Comparison of ENCODE assay signal across 13 cellular contexts in the genomic region with DNA sequence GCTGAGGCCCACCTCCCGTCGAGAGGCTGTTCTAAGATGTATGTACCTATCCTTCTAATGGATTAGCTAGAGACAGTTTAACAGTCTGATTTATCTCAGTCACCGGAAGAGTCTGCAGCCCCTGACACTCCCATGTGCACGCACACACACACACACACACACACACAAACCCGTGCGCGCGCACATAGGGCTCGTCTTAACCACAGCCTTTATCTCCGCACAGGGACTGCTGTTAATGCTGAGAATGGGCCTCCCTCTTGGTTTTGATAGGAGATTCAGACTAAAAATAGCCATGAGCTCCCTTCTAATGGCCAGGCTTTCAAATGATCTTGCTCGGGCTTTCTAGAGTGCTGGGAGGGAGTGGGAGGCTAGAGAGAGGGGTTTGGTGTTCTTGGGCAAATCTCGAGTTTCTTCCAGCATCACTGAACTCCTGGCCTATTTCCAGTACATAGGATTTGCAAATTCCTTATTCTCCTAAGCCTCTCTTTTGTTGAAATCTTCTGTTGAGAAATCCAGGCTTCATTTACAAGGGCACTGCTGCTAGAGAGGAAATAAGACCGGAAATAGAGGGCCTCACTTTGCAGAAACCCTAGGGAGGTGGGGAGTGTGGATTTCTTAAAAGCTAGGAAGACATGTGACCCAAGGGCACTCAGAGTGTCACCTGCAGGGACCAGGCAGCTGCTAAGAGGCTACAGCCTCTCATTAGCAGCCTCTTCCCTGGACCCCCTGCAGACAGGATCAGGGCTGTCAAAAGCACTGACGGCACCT. TPM values are rescaled to one million over a fixed set of nuclear protein-coding genes. Genes with fewer than 3 reads are reported as not detected.
DNase-seq lines count a peak whose midpoint lies in the region; ATAC-seq and TF ChIP-seq lines count a peak whose summit lies in the region.
"Had no signal": no experiment of that assay in that cellular context is flagged by ENCODE, and none has a peak within 500 bp of the region (broad histone marks: within the 10 kb centered on the region; RNA-seq: fewer than 3 reads in every experiment).

No MANE protein-coding gene starts in this region.

- peak overlapping the region; percentile 58 for H3K4me3 Mint-ChIP-seq in CD8-positive, alpha-beta T cell
- H3K4me3 Mint-ChIP-seq in activated CD4-positive, alpha-beta memory T cell treated with anti-CD3 and anti-CD28 coated beads for 36 hours: no peak overlapping the region

- peak in 6 of 7 experiments; percentile 20 to 66 (median 41) for DNase-seq in CD8-positive, alpha-beta T cell
- DNase-seq in KG1 (lab: John Stamatoyannopoulos, UW): peak; percentile 45
- peak; percentile 31 for DNase-seq in activated CD4-positive, alpha-beta memory T cell treated with anti-CD3 and anti-CD28 coated beads for 36 hours
- DNase-seq: amniotic stem cell, EL, sigmoid colon, testis had no signal

- no peak for TF ChIP-seq CTCF in CD8-positive, alpha-beta T cell (IDR thresholded peaks at IDR 0.05)

- H3K9me3 ChIP-seq in CD8-positive, alpha-beta T cell (ENCODE audit: low read length): no peaks in the 10 kb centered on the region
- H3K9me3 ChIP-seq: sigmoid colon, testis had no signal

- no peak overlapping the region for H3K4me3 ChIP-seq in CD8-positive, alpha-beta T cell (ENCODE audit: low read depth, low read length)
- H3K4me3 ChIP-seq: sigmoid colon, testis had no signal

- H3K27me3 Mint-ChIP-seq in CD8-positive, alpha-beta T cell (ENCODE audit: low read depth): no peaks in the 10 kb centered on the region
- peaks cover 2% of the 10 kb centered on the region for H3K27me3 Mint-ChIP-seq in activated CD4-positive, alpha-beta memory T cell treated with anti-CD3 and anti-CD28 coated beads for 36 hours

- H3K36me3 ChIP-seq in CD8-positive, alpha-beta T cell (ENCODE audit: insufficient read depth, low read length): no peaks in the 10 kb centered on the region
- H3K36me3 ChIP-seq: sigmoid colon had no signal

- H3K4me1 ChIP-seq in CD8-positive, alpha-beta T cell (ENCODE audit: insufficient read depth, low read length): peaks cover 24% of the 10 kb centered on the region
- H3K4me1 ChIP-seq: sigmoid colon had no signal

- no peaks in the 10 kb centered on the region for H3K36me3 Mint-ChIP-seq in CD8-positive, alpha-beta T cell
- no peaks in the 10 kb centered on the region for H3K36me3 Mint-ChIP-seq in activated CD4-positive, alpha-beta memory T cell treated with anti-CD3 and anti-CD28 coated beads for 36 hours

- H3K9me3 Mint-ChIP-seq in CD8-positive, alpha-beta T cell: no peaks in the 10 kb centered on the region
- no peaks in the 10 kb centered on the region for H3K9me3 Mint-ChIP-seq in activated CD4-positive, alpha-beta memory T cell treated with anti-CD3 and anti-CD28 coated beads for 36 hours

- H3K27me3 ChIP-seq in CD8-positive, alpha-beta T cell (ENCODE audit: insufficient read depth, low read length): no peaks in the 10 kb centered on the region
- H3K27me3 ChIP-seq in layer of hippocampus (ENCODE audit: control insufficient read depth, insufficient read depth, low read length): no peaks in the 10 kb centered on the region
- H3K27me3 ChIP-seq: sigmoid colon, testis had no signal

- POLR2A ChIA-PET in CD8-positive, alpha-beta T cell (lab: Charles Lee): interaction anchor here (1.5 kb wide), 1 partner anchor 87 kb away, joined by 4 read pairs; no protein-coding TSS in a partner anchor
- POLR2A ChIA-PET in activated CD4-positive, alpha-beta memory T cell treated with anti-CD3 and anti-CD28 coated beads for 36 hours (lab: Charles Lee): no interaction called here

- CTCF ChIA-PET in CD8-positive, alpha-beta T cell (lab: Charles Lee): interaction anchor here (1.0 to 1.3 kb wide), 2 partner anchors 19 to 55 kb away, joined by 3 to 5 read pairs; no protein-coding TSS in a partner anchor
- CTCF ChIA-PET in activated CD4-positive, alpha-beta memory T cell treated with anti-CD3 and anti-CD28 coated beads for 36 hours (lab: Charles Lee): no interaction called here

- H3K27ac ChIP-seq in CD8-positive, alpha-beta T cell (ENCODE audit: low read depth, low read length): no peak overlapping the region
- peak overlapping the region; percentile 64 for H3K27ac ChIP-seq in layer of hippocampus (ENCODE audit: low read depth, low read length)
- H3K27ac ChIP-seq: sigmoid colon, testis had no signal

- H3K27ac Mint-ChIP-seq in CD8-positive, alpha-beta T cell: peak overlapping the region; percentile 70
- H3K27ac Mint-ChIP-seq in activated CD4-positive, alpha-beta memory T cell treated with anti-CD3 and anti-CD28 coated beads for 36 hours: peak overlapping the region; percentile 23

- intact Hi-C loops in CD8-positive, alpha-beta T cell (cut with DNase I, micrococcal nuclease): no loop called here
- intact Hi-C loops in activated CD4-positive, alpha-beta memory T cell treated with anti-CD3 and anti-CD28 coated beads for 36 hours (cut with micrococcal nuclease): no loop called here

- peak; percentile 49 for ATAC-seq in CD8-positive, alpha-beta T cell
- ATAC-seq in GM19463 (IDR thresholded peaks at IDR 0.05; ENCODE audit: unreplicated experiment): no peak
- no peak for ATAC-seq in esophagus mucosa
- ATAC-seq in HG03520 (IDR thresholded peaks at IDR 0.05; ENCODE audit: unreplicated experiment): no peak
- ATAC-seq in HG02623 (IDR thresholded peaks at IDR 0.05; ENCODE audit: unreplicated experiment): no peak

- H3K4me1 Mint-ChIP-seq in CD8-positive, alpha-beta T cell (ENCODE audit: low read depth): peaks cover 14% of the 10 kb centered on the region
- peaks cover 13% of the 10 kb centered on the region for H3K4me1 Mint-ChIP-seq in activated CD4-positive, alpha-beta memory T cell treated with anti-CD3 and anti-CD28 coated beads for 36 hours (ENCODE audit: low read depth)

RNA-seq across cellular contexts. Expression of a gene that starts 2.4 kb away (rescaled TPM):
- total RNA-seq in CD8-positive, alpha-beta T cell: not detected
- total RNA-seq in activated CD4-positive, alpha-beta memory T cell treated with anti-CD3 and anti-CD28 coated beads for 36 hours: not detected
- not detected for total RNA-seq in esophagus mucosa
- total RNA-seq: HT1080 had no signal

RNA-seq across cellular contexts. Expression of a gene that starts 46.1 kb away (rescaled TPM):
- total RNA-seq in CD8-positive, alpha-beta T cell: under 1 TPM; 0.30 to 0.31 TPM
- total RNA-seq in activated CD4-positive, alpha-beta memory T cell treated with anti-CD3 and anti-CD28 coated beads for 36 hours: 1 to 10 TPM in 1 of 2 experiments, under 1 TPM in 1; 0.77 to 1.1 TPM
- 2.3 TPM for total RNA-seq in esophagus mucosa
